8 cellular contexts compared by ENCODE assay signal in genomic region chr5:98929982-98930355, GRCh38. TPM values are rescaled to one million over a fixed set of nuclear protein-coding genes. Genes with fewer than 3 reads are reported as not detected.
DNase-seq lines count a peak whose midpoint lies in the region; ATAC-seq and TF ChIP-seq lines count a peak whose summit lies in the region.

No MANE protein-coding gene starts in this region.

- no peaks in the 10 kb centered on the region for H3K27me3 Mint-ChIP-seq in activated B cell treated with CpG ODN at 0.5 μM for 24 hours
- no peaks in the 10 kb centered on the region for H3K27me3 Mint-ChIP-seq in stimulated activated memory B cell treated with anti-CD40 and anti-IgM and Interleukin-4, amounts not matched to agents 10 μg/mL and 1 μg/mL and 100 μg/mL, for 72 hours

- H3K36me3 ChIP-seq in hepatocyte (replicated peaks; ENCODE audit: insufficient read depth, low read depth) = no peaks in the 10 kb centered on the region

- H3K27ac Mint-ChIP-seq in activated B cell treated with CpG ODN at 0.5 μM for 24 hours = peak overlapping the region; percentile 100
- peak overlapping the region; percentile 93 for H3K27ac Mint-ChIP-seq in stimulated activated memory B cell treated with anti-CD40 and anti-IgM and Interleukin-4, amounts not matched to agents 10 μg/mL and 1 μg/mL and 100 μg/mL, for 72 hours

- H3K4me1 Mint-ChIP-seq in activated B cell treated with CpG ODN at 0.5 μM for 24 hours = peaks cover 71% of the 10 kb centered on the region
- peaks cover 40% of the 10 kb centered on the region for H3K4me1 Mint-ChIP-seq in stimulated activated memory B cell treated with anti-CD40 and anti-IgM and Interleukin-4, amounts not matched to agents 10 μg/mL and 1 μg/mL and 100 μg/mL, for 72 hours

- H3K36me3 Mint-ChIP-seq in activated B cell treated with CpG ODN at 0.5 μM for 24 hours (ENCODE audit: low read depth) = peaks cover 43% of the 10 kb centered on the region
- H3K36me3 Mint-ChIP-seq in stimulated activated memory B cell treated with anti-CD40 and anti-IgM and Interleukin-4, amounts not matched to agents 10 μg/mL and 1 μg/mL and 100 μg/mL, for 72 hours = peaks cover 10% of the 10 kb centered on the region

- peak overlapping the region; percentile 70 for H3K4me3 ChIP-seq in hepatocyte

- peaks cover 60% of the 10 kb centered on the region for H3K79me2 ChIP-seq in hepatocyte

- DNase-seq in NCI-H146 (lab: John Stamatoyannopoulos, UW) (peak; percentile 0), NCI-H146 treated with DMSO at 0.1 percent for 48 hours (lab: John Stamatoyannopoulos, UW; ENCODE audit: unreplicated experiment) (no peak), activated B cell treated with CpG ODN at 0.5 μM for 24 hours (no peak), hepatocyte (ENCODE audit: low spot score) (peak; percentile 36), NOMO-1 (lab: John Stamatoyannopoulos, UW; ENCODE audit: unreplicated experiment in 2 of 2) (no peak)
- DNase-seq in activated CD4-positive, CD25-positive, alpha-beta regulatory T cell treated with anti-CD3 and anti-CD28 coated beads, Interleukin-2, amount 50 U/mL, for 72 hours = no peak

- POLR2A ChIA-PET in activated B cell treated with CpG ODN at 0.5 μM for 24 hours (lab: Charles Lee) = interaction anchor here (0.6 to 6.1 kb wide), 21 partner anchors 9 to 1996 kb away, joined by 3 to 179 read pairs (median 4); partner anchors contain the start of genes LNPEP and RGMB

- peak overlapping the region; percentile 99 for H3K4me3 Mint-ChIP-seq in activated B cell treated with CpG ODN at 0.5 μM for 24 hours
- peak overlapping the region; percentile 96 for H3K4me3 Mint-ChIP-seq in stimulated activated memory B cell treated with anti-CD40 and anti-IgM and Interleukin-4, amounts not matched to agents 10 μg/mL and 1 μg/mL and 100 μg/mL, for 72 hours

- peak overlapping the region; percentile 100 for H3K27ac ChIP-seq in hepatocyte

- H3K9me2 ChIP-seq in hepatocyte (replicated peaks; ENCODE audit: insufficient read depth) = no peaks in the 10 kb centered on the region

- 22% methylated on average over 10 of the region's 10 CpGs for WGBS in hepatocyte (ENCODE audit: low lambda C conversion rate, missing lambda C conversion rate)

- H3K4me2 ChIP-seq in hepatocyte = peak overlapping the region; percentile 79

- TF ChIP-seq CTCF in activated B cell treated with CpG ODN at 0.5 μM for 24 hours (IDR thresholded peaks at IDR 0.05) = no peak
- TF ChIP-seq CTCF in hepatocyte (IDR thresholded peaks at IDR 0.05; ENCODE audit: poor library complexity) = no peak

- ATAC-seq in activated B cell treated with CpG ODN at 0.5 μM for 24 hours (ENCODE audit: low read depth) (no peak), GM18502 (IDR thresholded peaks at IDR 0.05; ENCODE audit: poor library complexity, unreplicated experiment) (no peak)
- ATAC-seq in stimulated activated memory B cell treated with anti-CD40 and anti-IgM and Interleukin-4, amounts not matched to agents 10 μg/mL and 1 μg/mL and 100 μg/mL, for 72 hours = no peak

- H4K20me1 ChIP-seq in hepatocyte (ENCODE audit: insufficient read depth, poor library complexity, severe bottlenecking) = peaks cover 33% of the 10 kb centered on the region

- H3K9me3 Mint-ChIP-seq in activated B cell treated with CpG ODN at 0.5 μM for 24 hours = peaks cover 3% of the 10 kb centered on the region
- H3K9me3 Mint-ChIP-seq in stimulated activated memory B cell treated with anti-CD40 and anti-IgM and Interleukin-4, amounts not matched to agents 10 μg/mL and 1 μg/mL and 100 μg/mL, for 72 hours = peaks cover 3% of the 10 kb centered on the region

- H3K27me3 ChIP-seq in hepatocyte = no peaks in the 10 kb centered on the region

- H3K4me1 ChIP-seq in hepatocyte (ENCODE audit: insufficient read depth) = peaks cover 5% of the 10 kb centered on the region

- H2AFZ ChIP-seq in hepatocyte = peak overlapping the region; percentile 73

- H3K9me3 ChIP-seq in hepatocyte (ENCODE audit: low read depth) = no peaks in the 10 kb centered on the region

- intact Hi-C loops in activated B cell treated with CpG ODN at 0.5 μM for 24 hours (cut with micrococcal nuclease) = loop anchor here (1.0 to 2.0 kb wide), 7 partner anchors 45 to 1995 kb away; partner anchors contain the start of genes RGMB and RIOK2

- CTCF ChIA-PET in activated B cell treated with CpG ODN at 0.5 μM for 24 hours (lab: Charles Lee) = interaction anchor here (1.7 to 3.1 kb wide), 2 partner anchors 97 to 103 kb away, joined by 5 to 19 read pairs; no protein-coding TSS in a partner anchor

RNA-seq across cellular contexts. Expression of gene CHD1, which starts 1.2 kb away (rescaled TPM):
- 65.2 and 77.5 TPM in 2 replicates for total RNA-seq in activated B cell treated with CpG ODN at 0.5 μM for 24 hours
- total RNA-seq in hepatocyte = 57.4 and 81.4 TPM in 2 replicates
- polyA plus RNA-seq in hepatocyte = 14.2 and 20.6 TPM in 2 replicates

Comparison
In these comparisons a context has a peak if more than half of its experiments do, and no peak if none do; other contexts are left out.
1. DNase-seq: peak in NCI-H146 (single experiment) and hepatocyte (single experiment); none in NCI-H146 treated with DMSO at 0.1 percent for 48 hours (single experiment), activated B cell treated with CpG ODN at 0.5 μM for 24 hours (single experiment), NOMO-1 (0 of 2) and activated CD4-positive, CD25-positive, alpha-beta regulatory T cell treated with anti-CD3 and anti-CD28 coated beads, Interleukin-2, amount 50 U/mL, for 72 hours (single experiment).